Comparison of ENCODE assay signal across 9 cellular contexts in the genomic region with DNA sequence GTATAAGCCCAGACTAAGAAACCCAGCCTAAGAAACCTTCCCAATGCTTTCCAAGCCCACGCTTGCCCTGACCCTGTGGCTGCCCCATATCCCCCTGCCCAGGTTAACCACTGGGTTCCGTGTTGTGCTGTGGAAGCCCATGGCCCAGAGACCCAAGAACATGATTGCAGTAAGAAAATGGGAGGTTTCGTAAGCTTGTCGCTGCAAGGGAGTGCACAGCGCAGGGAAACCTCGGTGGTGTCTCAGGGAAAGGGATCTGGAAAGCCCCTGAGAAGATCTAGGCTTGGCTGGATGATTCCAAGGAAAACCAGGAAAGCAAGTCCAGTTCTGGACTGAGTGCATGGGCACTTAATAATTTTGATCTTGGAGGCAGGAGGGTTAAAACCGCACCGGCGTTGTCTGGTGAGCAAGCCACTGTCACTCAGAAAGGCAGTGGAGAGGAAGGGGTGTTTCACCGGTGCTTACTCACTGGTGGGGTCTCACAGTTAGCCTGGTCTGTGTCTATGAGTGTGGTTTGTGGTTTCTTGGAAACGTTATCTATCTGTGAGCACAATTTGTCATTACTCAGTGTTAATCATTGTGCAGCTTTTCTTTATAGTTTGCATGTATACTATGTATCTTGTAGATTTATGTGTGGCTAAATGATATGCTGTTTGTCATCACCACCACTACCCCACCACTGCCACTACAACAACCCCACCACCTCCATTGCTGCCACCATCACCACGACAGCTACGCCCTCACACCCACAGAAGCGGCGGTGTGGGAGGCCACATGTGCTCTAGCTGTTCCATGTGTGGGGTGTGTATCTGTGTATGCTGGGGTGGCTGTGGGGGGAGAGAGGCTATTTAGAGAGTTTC. TPM values are rescaled to one million over a fixed set of nuclear protein-coding genes. Genes with fewer than 3 reads are reported as not detected.
DNase-seq lines count a peak whose midpoint lies in the region; ATAC-seq, FAIRE-seq and TF ChIP-seq lines count a peak whose summit lies in the region.
"Had no signal": no experiment of that assay in that cellular context is flagged by ENCODE, and none has a peak within 500 bp of the region (broad histone marks: within the 10 kb centered on the region; RNA-seq: fewer than 3 reads in every experiment).

No MANE protein-coding gene starts in this region.

- H3K27me3 Mint-ChIP-seq in nephron progenitor cell (ENCODE audit: low read depth, poor library complexity): peaks cover 36% of the 10 kb centered on the region
- no peaks in the 10 kb centered on the region for H3K27me3 Mint-ChIP-seq in CD4-positive, alpha-beta T cell

- H4K20me1 ChIP-seq in osteoblast (ENCODE audit: insufficient read depth, low read length): no peaks in the 10 kb centered on the region

- TF ChIP-seq CTCF in bronchial epithelial cell (IDR thresholded peaks at IDR 0.05; ENCODE audit: insufficient read depth, low read length, severe bottlenecking): no peak
- TF ChIP-seq CTCF in osteoblast (IDR thresholded peaks at IDR 0.05; ENCODE audit: extremely low read depth, low read depth, low read length): no peak
- TF ChIP-seq CTCF in nephron progenitor cell (IDR thresholded peaks at IDR 0.05): no peak
- TF ChIP-seq CTCF in CD4-positive, alpha-beta T cell (IDR thresholded peaks at IDR 0.05): no peak

- H3K36me3 Mint-ChIP-seq in nephron progenitor cell (ENCODE audit: low read depth): no peaks in the 10 kb centered on the region
- no peaks in the 10 kb centered on the region for H3K36me3 Mint-ChIP-seq in CD4-positive, alpha-beta T cell (ENCODE audit: low read depth)

- POLR2A ChIA-PET in CD4-positive, alpha-beta T cell (lab: Charles Lee): interaction anchor here (1.0 kb wide), 1 partner anchor 12 kb away, joined by 3 read pairs; no protein-coding TSS in a partner anchor

- no peak overlapping the region for H2AFZ ChIP-seq in osteoblast (ENCODE audit: low read length)

- intact Hi-C loops in CD4-positive, alpha-beta T cell (cut with DNase I, micrococcal nuclease): no loop called here

- CTCF ChIA-PET in CD4-positive, alpha-beta T cell (lab: Charles Lee): no interaction called here

- H3K27me3 ChIP-seq in bronchial epithelial cell (ENCODE audit: control insufficient read depth, insufficient read depth, low read length): peaks cover 6% of the 10 kb centered on the region
- peaks cover 19% of the 10 kb centered on the region for H3K27me3 ChIP-seq in osteoblast (ENCODE audit: insufficient read depth, low read length)
- H3K27me3 ChIP-seq in CD4-positive, alpha-beta T cell (ENCODE audit: control insufficient read depth, insufficient read depth, low read length): peaks cover 7% of the 10 kb centered on the region
- H3K27me3 ChIP-seq: cardiac muscle cell had no signal

- H3K4me3 Mint-ChIP-seq in nephron progenitor cell: no peak overlapping the region
- no peak overlapping the region for H3K4me3 Mint-ChIP-seq in CD4-positive, alpha-beta T cell

- peak overlapping the region; percentile 2 for H3K4me2 ChIP-seq in osteoblast (ENCODE audit: insufficient read depth, low read length)

- no peaks in the 10 kb centered on the region for H3K9me3 ChIP-seq in osteoblast (ENCODE audit: low read depth, low read length)
- no peaks in the 10 kb centered on the region for H3K9me3 ChIP-seq in CD4-positive, alpha-beta T cell (ENCODE audit: control insufficient read depth, low read length)

- H3K36me3 ChIP-seq in bronchial epithelial cell (ENCODE audit: control insufficient read depth, insufficient read depth, low read length) (no peaks in the 10 kb centered on the region), osteoblast (ENCODE audit: insufficient read depth, low read length) (no peaks in the 10 kb centered on the region)
- H3K36me3 ChIP-seq: cardiac muscle cell had no signal

- FAIRE-seq in bronchial epithelial cell (lab: Jason Lieb, UNC) (no peak), GM12892 (lab: Jason Lieb, UNC) (no peak)

- H3K4me1 ChIP-seq in osteoblast (ENCODE audit: insufficient read depth, low read length): peaks cover 51% of the 10 kb centered on the region

- ATAC-seq in CD4-positive, alpha-beta T cell (ENCODE audit: poor library complexity): no peak

- H3K79me2 ChIP-seq in osteoblast (ENCODE audit: insufficient read depth, low read length): no peaks in the 10 kb centered on the region

- H3K27ac ChIP-seq in osteoblast (ENCODE audit: low read depth, low read length): peak overlapping the region; percentile 38
- H3K27ac ChIP-seq in CD4-positive, alpha-beta T cell (ENCODE audit: low read depth, low read length): no peak overlapping the region
- H3K27ac ChIP-seq: cardiac muscle cell had no signal

- H3K4me1 Mint-ChIP-seq in nephron progenitor cell: peaks cover 14% of the 10 kb centered on the region
- peaks cover 19% of the 10 kb centered on the region for H3K4me1 Mint-ChIP-seq in CD4-positive, alpha-beta T cell (ENCODE audit: low read depth)

- H3K27ac Mint-ChIP-seq in nephron progenitor cell: no peak overlapping the region
- H3K27ac Mint-ChIP-seq in CD4-positive, alpha-beta T cell: no peak overlapping the region

- no peak for TF ChIP-seq POLR2A in GM12892 (IDR thresholded peaks at IDR 0.05; ENCODE audit: low read depth, low read length)

- H3K9me3 Mint-ChIP-seq in nephron progenitor cell: no peaks in the 10 kb centered on the region
- no peaks in the 10 kb centered on the region for H3K9me3 Mint-ChIP-seq in CD4-positive, alpha-beta T cell

- peak; percentile 98 for DNase-seq in GDM1 (lab: John Stamatoyannopoulos, UW)
- peak; percentile 90 for DNase-seq in NCI-H226
- peak; percentile 80 for DNase-seq in bronchial epithelial cell (ENCODE audit: low read depth)
- DNase-seq in osteoblast (ENCODE audit: insufficient read length, low spot score, missing footprints): no peak
- DNase-seq in GM12892 (ENCODE audit: insufficient read length): no peak
- DNase-seq in nephron progenitor cell: no peak
- DNase-seq in NCI-H128 (lab: John Stamatoyannopoulos, UW; ENCODE audit: unreplicated experiment): no peak
- DNase-seq in CD4-positive, alpha-beta T cell: no peak

- no peak overlapping the region for H3K4me3 ChIP-seq in bronchial epithelial cell (ENCODE audit: low read depth, low read length)
- H3K4me3 ChIP-seq in osteoblast (ENCODE audit: insufficient read depth, low read length): peak overlapping the region; percentile 20
- H3K4me3 ChIP-seq: cardiac muscle cell had no signal

RNA-seq across cellular contexts. Expression of a gene that starts 53.3 kb away (rescaled TPM):
- 4.7 and 5.4 TPM in 2 replicates for total RNA-seq in bronchial epithelial cell
- 5.4 and 6.8 TPM in 2 replicates for total RNA-seq in osteoblast
- polyA plus RNA-seq in GM12892 (2012; ENCODE audit: missing spikeins): 0.32 TPM
- 1 to 10 TPM; 2.5 to 3.4 TPM for total RNA-seq in CD4-positive, alpha-beta T cell

Comparison
In these comparisons a context has a peak if more than half of its experiments do, and no peak if none do; other contexts are left out.
1. DNase-seq: peak in GDM1 (single experiment), NCI-H226 (single experiment) and bronchial epithelial cell (single experiment); none in osteoblast (single experiment), GM12892 (single experiment), nephron progenitor cell (single experiment), NCI-H128 (single experiment) and CD4-positive, alpha-beta T cell (0 of 10).